29 cellular contexts compared by ENCODE assay signal in the genomic region with DNA sequence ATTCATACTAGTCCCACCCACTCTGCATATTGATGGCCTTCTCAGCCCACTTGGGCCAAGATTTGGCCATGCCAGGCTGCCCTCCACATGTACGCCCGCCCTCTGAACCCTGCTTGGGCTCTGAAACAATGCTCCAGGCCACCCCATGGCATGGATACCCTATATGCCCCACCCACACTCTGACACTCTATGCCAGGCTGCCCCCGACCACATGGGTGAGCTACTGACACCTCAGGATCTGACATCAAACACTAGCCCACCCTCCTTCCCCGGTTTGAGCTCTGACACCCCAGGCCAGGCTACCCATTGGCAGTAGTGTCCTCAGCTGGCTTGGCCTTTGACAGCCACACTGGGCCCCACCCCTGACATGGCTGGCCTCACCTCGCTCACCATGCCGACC.
"Had no signal": no experiment of that assay in that cellular context is flagged by ENCODE, and none has a peak within 500 bp of the region (broad histone marks: within the 10 kb centered on the region; RNA-seq: fewer than 3 reads in every experiment).

No MANE protein-coding gene starts in this region.

- H3K4me1 Mint-ChIP-seq: immature natural killer cell; mesothelial cell of epicardium; naive B cell; stimulated activated memory B cell treated with anti-CD40 and anti-IgM and Interleukin-4, amounts not matched to agents 10 μg/mL and 1 μg/mL and 100 μg/mL, for 72 hours had no signal

- H3K79me2 ChIP-seq: parathyroid adenoma had no signal

- H3K9ac ChIP-seq: parathyroid adenoma had no signal

- H3K4me1 ChIP-seq: left ventricle myocardium inferior, lower lobe of right lung, parathyroid adenoma, prostate gland, right atrium auricular region, sigmoid colon, testis, tibial artery, upper lobe of left lung had no signal

- H3K9me3 Mint-ChIP-seq: effector memory CD8-positive, alpha-beta T cell; immature natural killer cell; naive B cell; natural killer cell treated with Interleukin-12 subunit alpha and Interleukin-12 subunit beta and Interleukin-15 and Interleukin-18, amount 100 ng/mL, for 72 hours; stimulated activated memory B cell treated with anti-CD40 and anti-IgM and Interleukin-4, amounts not matched to agents 10 μg/mL and 1 μg/mL and 100 μg/mL, for 72 hours had no signal

- H3K27ac Mint-ChIP-seq: effector memory CD8-positive, alpha-beta T cell; immature natural killer cell; mesothelial cell of epicardium; natural killer cell treated with Interleukin-12 subunit alpha and Interleukin-12 subunit beta and Interleukin-15 and Interleukin-18, amount 100 ng/mL, for 72 hours; stimulated activated memory B cell treated with anti-CD40 and anti-IgM and Interleukin-4, amounts not matched to agents 10 μg/mL and 1 μg/mL and 100 μg/mL, for 72 hours had no signal

- H2AFZ ChIP-seq: parathyroid adenoma had no signal

- H3K4me3 Mint-ChIP-seq: effector memory CD8-positive, alpha-beta T cell; immature natural killer cell; mesothelial cell of epicardium; naive B cell; natural killer cell treated with Interleukin-12 subunit alpha and Interleukin-12 subunit beta and Interleukin-15 and Interleukin-18, amount 100 ng/mL, for 72 hours; neural crest cell; stimulated activated memory B cell treated with anti-CD40 and anti-IgM and Interleukin-4, amounts not matched to agents 10 μg/mL and 1 μg/mL and 100 μg/mL, for 72 hours had no signal

- H3K36me3 Mint-ChIP-seq: mesothelial cell of epicardium; naive B cell; natural killer cell treated with Interleukin-12 subunit alpha and Interleukin-12 subunit beta and Interleukin-15 and Interleukin-18, amount 100 ng/mL, for 72 hours; stimulated activated memory B cell treated with anti-CD40 and anti-IgM and Interleukin-4, amounts not matched to agents 10 μg/mL and 1 μg/mL and 100 μg/mL, for 72 hours had no signal

- H3K27me3 ChIP-seq: right atrium auricular region, sigmoid colon, testis, tibial artery, upper lobe of left lung had no signal

- H3K9me3 ChIP-seq: left ventricle myocardium inferior, lower lobe of right lung, mucosa of descending colon, prostate gland, right atrium auricular region, sigmoid colon, testis, tibial artery, upper lobe of left lung had no signal

- FAIRE-seq: endometrium, frontal cortex, urothelium cell line had no signal

- H3K27me3 Mint-ChIP-seq: effector memory CD8-positive, alpha-beta T cell; stimulated activated memory B cell treated with anti-CD40 and anti-IgM and Interleukin-4, amounts not matched to agents 10 μg/mL and 1 μg/mL and 100 μg/mL, for 72 hours had no signal

- H3K36me3 ChIP-seq: left ventricle myocardium inferior, lower lobe of right lung, prostate gland, right atrium auricular region, sigmoid colon, tibial artery, upper lobe of left lung had no signal

- DNase-seq: cortex of kidney; effector memory CD8-positive, alpha-beta T cell; hypothalamus; immature natural killer cell; islet precursor cell; kidney glomerular epithelial cell; left colon; left ventricle myocardium inferior; lower lobe of right lung; mucosa of descending colon; naive B cell; sigmoid colon; stimulated activated CD4-positive, alpha-beta T cell treated with anti-CD3 and anti-CD28 coated beads, Interleukin-2, amount 100 ng/mL, for 24 hours; stimulated activated CD4-positive, alpha-beta T cell treated with anti-CD3 and anti-CD28 coated beads, Interleukin-4, amount 100 ng/mL, for 24 hours; stimulated activated naive CD8-positive, alpha-beta T cell treated with anti-CD3 and anti-CD28 coated beads, Interleukin-15, Interleukin-2, amounts not matched to agents 100 U/mL and 50 U/mL, for 24 hours; substantia nigra; tibial artery; upper lobe of left lung had no signal

- H3K4me3 ChIP-seq: left ventricle myocardium inferior, lower lobe of right lung, mucosa of descending colon, prostate gland, right atrium auricular region, sigmoid colon, testis, tibial artery, upper lobe of left lung had no signal

- H3K27ac ChIP-seq: left ventricle myocardium inferior, lower lobe of right lung, parathyroid adenoma, prostate gland, right atrium auricular region, sigmoid colon, tibial artery, upper lobe of left lung had no signal
